In genomic region chr22:30304495-30305244, GRCh38 we compare ENCODE assay signal across 7 cellular contexts.
DNase-seq lines count a peak whose midpoint lies in the region; ATAC-seq and TF ChIP-seq lines count a peak whose summit lies in the region.

No MANE protein-coding gene starts in this region.

- CTCF ChIA-PET in RWPE1 (lab: Yijun Ruan, JAX): interaction anchor here (0.5 kb wide), 1 partner anchor 59 kb away, joined by 3 read pairs; no protein-coding TSS in a partner anchor

- POLR2A ChIA-PET in RWPE1 (lab: Yijun Ruan, JAX; ENCODE audit: low non-redundant PET): no interaction called here

- peak overlapping the region; percentile 70 for H3K4me3 Mint-ChIP-seq in stimulated activated effector memory CD8-positive, alpha-beta T cell treated with anti-CD3 and anti-CD28 coated beads, Interleukin-12 subunit alpha, Interleukin-12 subunit beta, amount 100 ng/mL, for 72 hours

- DNase-seq in RWPE1 (ENCODE audit: low spot score) (peak; percentile 54), fibroblast of gingiva (ENCODE audit: low read depth) (peak; percentile 46), NOMO-1 treated with dmso at 0.1 percent for 144 hours (lab: John Stamatoyannopoulos, UW; ENCODE audit: unreplicated experiment) (no peak), epidermal melanocyte (ENCODE audit: insufficient read length, low spot score) (no peak), HuH-7.5 (ENCODE audit: low spot score) (no peak)
- DNase-seq in stimulated activated effector memory CD8-positive, alpha-beta T cell treated with anti-CD3 and anti-CD28 coated beads, Interleukin-12 subunit alpha, Interleukin-12 subunit beta, amount 100 ng/mL, for 72 hours (ENCODE audit: low spot score in 2 of 2): no peak

- peak; percentile 32 for ATAC-seq in GM18868 (IDR thresholded peaks at IDR 0.05; ENCODE audit: unreplicated experiment)
- ATAC-seq in stimulated activated effector memory CD8-positive, alpha-beta T cell treated with anti-CD3 and anti-CD28 coated beads, Interleukin-12 subunit alpha, Interleukin-12 subunit beta, amount 100 ng/mL, for 72 hours: no peak

- H3K4me1 Mint-ChIP-seq in stimulated activated effector memory CD8-positive, alpha-beta T cell treated with anti-CD3 and anti-CD28 coated beads, Interleukin-12 subunit alpha, Interleukin-12 subunit beta, amount 100 ng/mL, for 72 hours: peaks cover 86% of the 10 kb centered on the region

- peak overlapping the region; percentile 98 for H3K27ac Mint-ChIP-seq in stimulated activated effector memory CD8-positive, alpha-beta T cell treated with anti-CD3 and anti-CD28 coated beads, Interleukin-12 subunit alpha, Interleukin-12 subunit beta, amount 100 ng/mL, for 72 hours

- H3K27ac ChIP-seq in RWPE1: peak overlapping the region; percentile 87

- no peaks in the 10 kb centered on the region for H3K9me3 Mint-ChIP-seq in stimulated activated effector memory CD8-positive, alpha-beta T cell treated with anti-CD3 and anti-CD28 coated beads, Interleukin-12 subunit alpha, Interleukin-12 subunit beta, amount 100 ng/mL, for 72 hours

- no peak for TF ChIP-seq CTCF in RWPE1 (conservative IDR thresholded peaks at IDR 0.05; ENCODE audit: low read depth)

- peaks cover 32% of the 10 kb centered on the region for H3K36me3 Mint-ChIP-seq in stimulated activated effector memory CD8-positive, alpha-beta T cell treated with anti-CD3 and anti-CD28 coated beads, Interleukin-12 subunit alpha, Interleukin-12 subunit beta, amount 100 ng/mL, for 72 hours

Comparison
In these comparisons a context has a peak if more than half of its experiments do, and no peak if none do; other contexts are left out.
1. DNase-seq: peak in RWPE1 (single experiment) and fibroblast of gingiva (single experiment); none in stimulated activated effector memory CD8-positive, alpha-beta T cell treated with anti-CD3 and anti-CD28 coated beads, Interleukin-12 subunit alpha, Interleukin-12 subunit beta, amount 100 ng/mL, for 72 hours (0 of 2), NOMO-1 treated with dmso at 0.1 percent for 144 hours (single experiment), epidermal melanocyte (single experiment) and HuH-7.5 (single experiment).